1 cellular context compared by ENCODE assay signal in the genomic region with DNA sequence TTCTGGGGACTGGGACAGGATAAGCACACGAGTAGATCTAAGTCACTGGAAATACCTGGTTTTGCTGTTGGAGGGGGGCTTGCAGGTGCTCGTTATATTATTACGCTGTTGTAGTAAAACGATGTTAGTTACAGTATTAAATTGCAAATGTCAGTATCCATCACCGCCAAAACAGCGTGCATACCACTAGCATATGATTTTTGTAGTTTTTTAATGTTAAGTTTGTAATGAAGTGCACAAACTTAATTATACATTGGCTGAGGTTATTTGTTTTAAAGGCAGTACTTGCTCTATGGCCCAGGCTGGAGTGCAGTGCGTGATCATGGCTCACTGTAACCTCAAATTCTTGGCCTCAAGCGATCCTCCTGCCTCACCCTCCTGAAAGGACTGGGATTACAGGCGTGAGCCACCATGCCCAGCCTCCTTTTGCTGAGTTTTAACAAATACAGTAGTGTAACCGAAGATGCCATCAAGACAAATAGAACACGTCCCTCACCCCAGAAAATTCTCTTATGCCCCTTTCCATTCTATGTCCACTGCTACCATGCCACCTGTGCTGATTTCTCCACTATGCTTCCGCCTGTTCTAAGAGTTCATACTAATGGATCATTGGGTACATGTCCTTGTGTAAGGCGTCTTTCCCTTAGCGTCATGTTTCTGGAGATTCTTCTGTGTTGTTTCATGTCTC.
TF ChIP-seq lines count a peak whose summit lies in the region.

No MANE protein-coding gene starts in this region.

TF ChIP-seq in HepG2, 621 proteins besides CTCF, POLR2A, EP300 and RAD21 (continues in another document):
- TF ChIP-seq ISL2 (CRISPR knock-in tag; IDR thresholded peaks at IDR 0.05) (0 out of 2 replicates have a peak, but pooled peaks have one; percentile 11), SP1 (IDR thresholded peaks at IDR 0.05) (no peak), SP1 (CRISPR knock-in tag; IDR thresholded peaks at IDR 0.05) (no peak), ZNF569 (CRISPR knock-in tag; IDR thresholded peaks at IDR 0.05; ENCODE audit: borderline replicate concordance) (0 out of 2 replicates have a peak, but pooled peaks have one; percentile 46), ZNF703 (CRISPR knock-in tag; IDR thresholded peaks at IDR 0.05; ENCODE audit: borderline replicate concordance) (0 out of 2 replicates have a peak, but pooled peaks have one; percentile 20), MED1 (CRISPR knock-in tag; IDR thresholded peaks at IDR 0.05) (peak; percentile 12; the same call in 1 of the 2 replicates), ZNF333 (CRISPR knock-in tag; IDR thresholded peaks at IDR 0.05; ENCODE audit: borderline replicate concordance) (0 out of 2 replicates have a peak, but pooled peaks have one; percentile 3), ZNF605 (CRISPR knock-in tag; IDR thresholded peaks at IDR 0.05) (peak; percentile 34; the same call in 1 of the 2 replicates), ZNF777 (CRISPR knock-in tag; IDR thresholded peaks at IDR 0.05) (peak; percentile 36; the same call in 1 of the 2 replicates), TEAD3 (CRISPR knock-in tag; optimal IDR thresholded peaks at IDR 0.05; ENCODE audit: borderline replicate concordance) (peak; percentile 39), MYC (CRISPR knock-in tag; IDR thresholded peaks at IDR 0.05; ENCODE audit: borderline replicate concordance) (0 out of 2 replicates have a peak, but pooled peaks have one; percentile 21), POLR2G (IDR thresholded peaks at IDR 0.05; ENCODE audit: low read depth, low read length) (peak; percentile 49; the same call in 1 of the 2 replicates), MEIS2 (CRISPR knock-in tag; IDR thresholded peaks at IDR 0.05) (peak; percentile 48; the same call in 1 of the 2 replicates), ZFY (CRISPR knock-in tag; IDR thresholded peaks at IDR 0.05) (peak; percentile 32; the same call in 1 of the 2 replicates), SSRP1 (CRISPR knock-in tag; IDR thresholded peaks at IDR 0.05) (peak; percentile 49), ZFP91 (CRISPR knock-in tag; IDR thresholded peaks at IDR 0.05; ENCODE audit: borderline replicate concordance) (0 out of 2 replicates have a peak, but pooled peaks have one; percentile 22), ZNF557 (CRISPR knock-in tag; IDR thresholded peaks at IDR 0.05) (no peak), YEATS4 (CRISPR knock-in tag; IDR thresholded peaks at IDR 0.05; ENCODE audit: borderline replicate concordance) (peak; percentile 22; the same call in 1 of the 2 replicates), TAF1 (CRISPR knock-in tag; IDR thresholded peaks at IDR 0.05) (0 out of 2 replicates have a peak, but pooled peaks have one; percentile 28), RARG (CRISPR knock-in tag; IDR thresholded peaks at IDR 0.05; ENCODE audit: low read depth) (no peak), ZNF331 (CRISPR knock-in tag; IDR thresholded peaks at IDR 0.05) (peak; percentile 13; the same call in 1 of the 2 replicates), ZNF616 (CRISPR knock-in tag; IDR thresholded peaks at IDR 0.05; ENCODE audit: low read depth) (no peak), ZNF652 (CRISPR knock-in tag; IDR thresholded peaks at IDR 0.05; ENCODE audit: borderline replicate concordance, low read depth) (0 out of 2 replicates have a peak, but pooled peaks have one; percentile 28), ZFP36L1 (CRISPR knock-in tag; IDR thresholded peaks at IDR 0.05) (0 out of 2 replicates have a peak, but pooled peaks have one; percentile 35), ATRX (CRISPR knock-in tag; IDR thresholded peaks at IDR 0.05; ENCODE audit: borderline replicate concordance) (no peak), TSC22D2 (CRISPR knock-in tag; IDR thresholded peaks at IDR 0.05; ENCODE audit: borderline replicate concordance) (no peak), HMG20A (CRISPR knock-in tag; IDR thresholded peaks at IDR 0.05; ENCODE audit: borderline replicate concordance) (0 out of 2 replicates have a peak, but pooled peaks have one; percentile 31), CBX5 (CRISPR knock-in tag; IDR thresholded peaks at IDR 0.05; ENCODE audit: borderline replicate concordance) (0 out of 2 replicates have a peak, but pooled peaks have one; percentile 27), MTERF4 (CRISPR knock-in tag; IDR thresholded peaks at IDR 0.05) (no peak), HMGXB4 (CRISPR knock-in tag; IDR thresholded peaks at IDR 0.05; ENCODE audit: borderline replicate concordance in 1 of 2, low read depth in 1 of 2) (0 out of 4 replicates have a peak, but pooled peaks of 1 of the 2 experiments have one; percentile 20), ZNF510 (CRISPR knock-in tag; IDR thresholded peaks at IDR 0.05; ENCODE audit: low read depth) (0 out of 2 replicates have a peak, but pooled peaks have one; percentile 47), YEATS2 (CRISPR knock-in tag; IDR thresholded peaks at IDR 0.05; ENCODE audit: borderline replicate concordance) (0 out of 2 replicates have a peak, but pooled peaks have one; percentile 34), FOXK1 (CRISPR knock-in tag; IDR thresholded peaks at IDR 0.05; ENCODE audit: borderline replicate concordance, low read depth) (0 out of 2 replicates have a peak, but pooled peaks have one; percentile 43), REST (IDR thresholded peaks at IDR 0.05; ENCODE audit: borderline replicate concordance in 1 of 2, low read depth in 1 of 2, low read length in 2 of 2) (no peak), ZFP90 (CRISPR knock-in tag; IDR thresholded peaks at IDR 0.05; ENCODE audit: borderline replicate concordance) (0 out of 2 replicates have a peak, but pooled peaks have one; percentile 22)
- TF ChIP-seq, protein P1, sequence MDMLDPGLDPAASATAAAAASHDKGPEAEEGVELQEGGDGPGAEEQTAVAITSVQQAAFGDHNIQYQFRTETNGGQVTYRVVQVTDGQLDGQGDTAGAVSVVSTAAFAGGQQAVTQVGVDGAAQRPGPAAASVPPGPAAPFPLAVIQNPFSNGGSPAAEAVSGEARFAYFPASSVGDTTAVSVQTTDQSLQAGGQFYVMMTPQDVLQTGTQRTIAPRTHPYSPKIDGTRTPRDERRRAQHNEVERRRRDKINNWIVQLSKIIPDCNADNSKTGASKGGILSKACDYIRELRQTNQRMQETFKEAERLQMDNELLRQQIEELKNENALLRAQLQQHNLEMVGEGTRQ (IDR thresholded peaks at IDR 0.05; ENCODE audit: low read depth, low read length), result no peak
- TF ChIP-seq, protein P1 (CRISPR knock-in tag; IDR thresholded peaks at IDR 0.05; ENCODE audit: borderline replicate concordance), result no peak
- TF ChIP-seq, protein P2, sequence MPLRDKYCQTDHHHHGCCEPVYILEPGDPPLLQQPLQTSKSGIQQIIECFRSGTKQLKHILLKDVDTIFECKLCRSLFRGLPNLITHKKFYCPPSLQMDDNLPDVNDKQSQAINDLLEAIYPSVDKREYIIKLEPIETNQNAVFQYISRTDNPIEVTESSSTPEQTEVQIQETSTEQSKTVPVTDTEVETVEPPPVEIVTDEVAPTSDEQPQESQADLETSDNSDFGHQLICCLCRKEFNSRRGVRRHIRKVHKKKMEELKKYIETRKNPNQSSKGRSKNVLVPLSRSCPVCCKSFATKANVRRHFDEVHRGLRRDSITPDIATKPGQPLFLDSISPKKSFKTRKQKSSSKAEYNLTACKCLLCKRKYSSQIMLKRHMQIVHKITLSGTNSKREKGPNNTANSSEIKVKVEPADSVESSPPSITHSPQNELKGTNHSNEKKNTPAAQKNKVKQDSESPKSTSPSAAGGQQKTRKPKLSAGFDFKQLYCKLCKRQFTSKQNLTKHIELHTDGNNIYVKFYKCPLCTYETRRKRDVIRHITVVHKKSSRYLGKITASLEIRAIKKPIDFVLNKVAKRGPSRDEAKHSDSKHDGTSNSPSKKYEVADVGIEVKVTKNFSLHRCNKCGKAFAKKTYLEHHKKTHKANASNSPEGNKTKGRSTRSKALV (CRISPR knock-in tag; IDR thresholded peaks at IDR 0.05), result 0 out of 2 replicates have a peak, but pooled peaks have one; percentile 14
- TF ChIP-seq, protein P3, sequence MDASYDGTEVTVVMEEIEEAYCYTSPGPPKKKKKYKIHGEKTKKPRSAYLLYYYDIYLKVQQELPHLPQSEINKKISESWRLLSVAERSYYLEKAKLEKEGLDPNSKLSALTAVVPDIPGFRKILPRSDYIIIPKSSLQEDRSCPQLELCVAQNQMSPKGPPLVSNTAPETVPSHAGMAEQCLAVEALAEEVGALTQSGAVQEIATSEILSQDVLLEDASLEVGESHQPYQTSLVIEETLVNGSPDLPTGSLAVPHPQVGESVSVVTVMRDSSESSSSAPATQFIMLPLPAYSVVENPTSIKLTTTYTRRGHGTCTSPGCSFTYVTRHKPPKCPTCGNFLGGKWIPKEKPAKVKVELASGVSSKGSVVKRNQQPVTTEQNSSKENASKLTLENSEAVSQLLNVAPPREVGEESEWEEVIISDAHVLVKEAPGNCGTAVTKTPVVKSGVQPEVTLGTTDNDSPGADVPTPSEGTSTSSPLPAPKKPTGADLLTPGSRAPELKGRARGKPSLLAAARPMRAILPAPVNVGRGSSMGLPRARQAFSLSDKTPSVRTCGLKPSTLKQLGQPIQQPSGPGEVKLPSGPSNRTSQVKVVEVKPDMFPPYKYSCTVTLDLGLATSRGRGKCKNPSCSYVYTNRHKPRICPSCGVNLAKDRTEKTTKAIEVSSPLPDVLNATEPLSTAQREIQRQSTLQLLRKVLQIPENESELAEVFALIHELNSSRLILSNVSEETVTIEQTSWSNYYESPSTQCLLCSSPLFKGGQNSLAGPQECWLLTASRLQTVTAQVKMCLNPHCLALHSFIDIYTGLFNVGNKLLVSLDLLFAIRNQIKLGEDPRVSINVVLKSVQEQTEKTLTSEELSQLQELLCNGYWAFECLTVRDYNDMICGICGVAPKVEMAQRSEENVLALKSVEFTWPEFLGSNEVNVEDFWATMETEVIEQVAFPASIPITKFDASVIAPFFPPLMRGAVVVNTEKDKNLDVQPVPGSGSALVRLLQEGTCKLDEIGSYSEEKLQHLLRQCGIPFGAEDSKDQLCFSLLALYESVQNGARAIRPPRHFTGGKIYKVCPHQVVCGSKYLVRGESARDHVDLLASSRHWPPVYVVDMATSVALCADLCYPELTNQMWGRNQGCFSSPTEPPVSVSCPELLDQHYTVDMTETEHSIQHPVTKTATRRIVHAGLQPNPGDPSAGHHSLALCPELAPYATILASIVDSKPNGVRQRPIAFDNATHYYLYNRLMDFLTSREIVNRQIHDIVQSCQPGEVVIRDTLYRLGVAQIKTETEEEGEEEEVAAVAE (CRISPR knock-in tag; IDR thresholded peaks at IDR 0.05; ENCODE audit: borderline replicate concordance), result 0 out of 2 replicates have a peak, but pooled peaks have one; percentile 27
